Comparison of ENCODE assay signal across 8 cellular contexts in genomic region chr7:36037121-36037662, GRCh38.
DNase-seq lines count a peak whose midpoint lies in the region; ATAC-seq and TF ChIP-seq lines count a peak whose summit lies in the region.

No MANE protein-coding gene starts in this region.

- WGBS in right cardiac atrium = 17% methylated on average over 11 of the region's 11 CpGs
- 13 to 18% (median 15%) methylated on average over 11 of the region's 11 CpGs for WGBS in stomach, 5 donors

- H3K36me3 Mint-ChIP-seq in HFFc6 (ENCODE audit: low read depth) = no peaks in the 10 kb centered on the region

- H3K9me3 ChIP-seq in right cardiac atrium (ENCODE audit: control insufficient read depth, low read length) (no peaks in the 10 kb centered on the region), stomach (no peaks in the 10 kb centered on the region)
- H3K9me3 ChIP-seq in effector memory CD4-positive, alpha-beta T cell (ENCODE audit: control insufficient read depth, low read length) = no peaks in the 10 kb centered on the region

- H3K4me3 ChIP-seq in right cardiac atrium (ENCODE audit: low read length) (no peak overlapping the region), stomach (peak overlapping the region in 1 of 4 donors; percentile 2)
- no peak overlapping the region for H3K4me3 ChIP-seq in effector memory CD4-positive, alpha-beta T cell (ENCODE audit: insufficient read depth, low read depth, low read length, poor library complexity, severe bottlenecking)

- peaks cover 12% of the 10 kb centered on the region for H3K4me1 ChIP-seq in right cardiac atrium (ENCODE audit: control insufficient read depth, insufficient read depth, low read length)
- peaks cover 9 to 22% (median 21%) of the 10 kb centered on the region in 4 donors for H3K4me1 ChIP-seq in stomach
- peaks cover 9% of the 10 kb centered on the region for H3K4me1 ChIP-seq in effector memory CD4-positive, alpha-beta T cell (ENCODE audit: control insufficient read depth, insufficient read depth, low read length, poor library complexity, severe bottlenecking)

- H3K36me3 ChIP-seq in stomach = no peaks in the 10 kb centered on the region
- H3K36me3 ChIP-seq in effector memory CD4-positive, alpha-beta T cell (ENCODE audit: control insufficient read depth, insufficient read depth, low read length) = no peaks in the 10 kb centered on the region

- no peak for TF ChIP-seq POLR2A in stomach (IDR thresholded peaks at IDR 0.05)

- intact Hi-C loops in right cardiac atrium (cut with DNase I) = no loop called here
- intact Hi-C loops in stomach (cut with DNase I; ENCODE audit: low total_unique reads) = no loop called here

- TF ChIP-seq EP300 in stomach (IDR thresholded peaks at IDR 0.05) = no peak

- peak overlapping the region; percentile 84 for H3K27ac Mint-ChIP-seq in HFFc6

- DNase-seq in HFFc6 (peak; percentile 99), amniotic stem cell (lab: John Stamatoyannopoulos, UW) (peak; percentile 63), right cardiac atrium (peak; percentile 75 to 85 (median 80)), stomach (peak; percentile 77)
- DNase-seq in effector memory CD4-positive, alpha-beta T cell = no peak

- peak overlapping the region; percentile 100 for H3K27ac ChIP-seq in right cardiac atrium (ENCODE audit: low read length)
- peak overlapping the region; percentile 64 to 81 (median 75) for H3K27ac ChIP-seq in stomach
- no peak overlapping the region for H3K27ac ChIP-seq in effector memory CD4-positive, alpha-beta T cell (ENCODE audit: insufficient read depth, low read length, poor library complexity, severe bottlenecking)

- peaks cover 74% of the 10 kb centered on the region for H3K4me1 Mint-ChIP-seq in HFFc6 (ENCODE audit: low read depth)

- H3K4me3 Mint-ChIP-seq in HFFc6 = peak overlapping the region; percentile 61

- peak; percentile 77 to 89 for ATAC-seq in right cardiac atrium
- no peak for ATAC-seq in HG03354 (IDR thresholded peaks at IDR 0.05; ENCODE audit: poor library complexity, severe bottlenecking, unreplicated experiment)
- no peak for ATAC-seq in HG02840 (IDR thresholded peaks at IDR 0.05; ENCODE audit: low FRiP score, unreplicated experiment)
- ATAC-seq in GM18502 (IDR thresholded peaks at IDR 0.05; ENCODE audit: poor library complexity, unreplicated experiment) = no peak

- TF ChIP-seq CTCF in HFFc6 (IDR thresholded peaks at IDR 0.05) (no peak), stomach (IDR thresholded peaks at IDR 0.05) (no peak)

- H3K27me3 ChIP-seq in right cardiac atrium (ENCODE audit: control insufficient read depth, insufficient read depth) = no peaks in the 10 kb centered on the region
- no peaks in the 10 kb centered on the region for H3K27me3 ChIP-seq in stomach
- H3K27me3 ChIP-seq in effector memory CD4-positive, alpha-beta T cell (replicated peaks; ENCODE audit: control insufficient read depth, insufficient read depth, low read length, poor library complexity, severe bottlenecking) = no peaks in the 10 kb centered on the region

- H3K9me3 Mint-ChIP-seq in HFFc6 = no peaks in the 10 kb centered on the region

- H3K27me3 Mint-ChIP-seq in HFFc6 (ENCODE audit: insufficient read depth) = no peaks in the 10 kb centered on the region; the same call in none of the 2 replicates

Comparison
In these comparisons a context has a peak if more than half of its experiments do, and no peak if none do; other contexts are left out.
1. DNase-seq: peak in HFFc6 (single experiment), amniotic stem cell (single experiment), right cardiac atrium (3 of 3) and stomach (single experiment); none in effector memory CD4-positive, alpha-beta T cell (0 of 3).
2. ATAC-seq: peak in right cardiac atrium (2 of 2); none in HG03354 (single experiment), HG02840 (single experiment) and GM18502 (single experiment).